In genomic region chr10:101095550-101096213, GRCh38 we compare ENCODE assay signal across 8 cellular contexts. TPM values are rescaled to one million over a fixed set of nuclear protein-coding genes. Genes with fewer than 3 reads are reported as not detected.
A peak's percentile ranks its signal among the peaks of the same experiment; 100 is the strongest.
DNase-seq lines count a peak whose midpoint lies in the region; ATAC-seq and TF ChIP-seq lines count a peak whose summit lies in the region.

No MANE protein-coding gene starts in this region.

- H3K4me3 ChIP-seq in gastroesophageal sphincter (no peak overlapping the region), trophoblast cell (ENCODE audit: low read depth, low read length) (no peak overlapping the region), upper lobe of right lung (no peak overlapping the region)

- H3K4me3 Mint-ChIP-seq in activated T-helper 2 cell treated with anti-CD3 and anti-CD28 coated beads, Interferon-gamma antibody, Interleukin-2, Interleukin-4, amounts not matched to agents 10 μg/mL and 5 μg/mL and 100 μg/mL, durations not matched to agents 14 hours and 24 hours and 36 hours (ENCODE audit: low read depth) = no peak overlapping the region

- CTCF ChIA-PET in RWPE1 (lab: Yijun Ruan, JAX) = interaction anchor here (0.5 to 13.2 kb wide), 29 partner anchors 9 to 1175 kb away, joined by 3 to 272 read pairs (median 4); partner anchors contain the start of genes KAZALD1, PDZD7, SFXN3 and TLX1

- no peak overlapping the region for H3K18ac ChIP-seq in trophoblast cell (ENCODE audit: low read length)

- TF ChIP-seq EP300 in gastroesophageal sphincter (IDR thresholded peaks at IDR 0.05) = no peak

- H3K9me3 Mint-ChIP-seq in activated T-helper 2 cell treated with anti-CD3 and anti-CD28 coated beads, Interferon-gamma antibody, Interleukin-2, Interleukin-4, amounts not matched to agents 10 μg/mL and 5 μg/mL and 100 μg/mL, durations not matched to agents 14 hours and 24 hours and 36 hours = no peaks in the 10 kb centered on the region

- no peak overlapping the region for H3K4ac ChIP-seq in trophoblast cell (ENCODE audit: low read depth, low read length)

- no peak overlapping the region for H2BK5ac ChIP-seq in trophoblast cell (ENCODE audit: low read depth, low read length, poor library complexity)

- TF ChIP-seq CTCF in RWPE1 (conservative IDR thresholded peaks at IDR 0.05; ENCODE audit: low read depth) (peak; percentile 79), gastroesophageal sphincter (IDR thresholded peaks at IDR 0.05) (peak in 3 of 4 experiments; percentile 63 to 85 (median 75)), upper lobe of right lung (IDR thresholded peaks at IDR 0.05) (peak; percentile 79)

- no peaks in the 10 kb centered on the region for H3K36me3 Mint-ChIP-seq in activated T-helper 2 cell treated with anti-CD3 and anti-CD28 coated beads, Interferon-gamma antibody, Interleukin-2, Interleukin-4, amounts not matched to agents 10 μg/mL and 5 μg/mL and 100 μg/mL, durations not matched to agents 14 hours and 24 hours and 36 hours (ENCODE audit: low read depth)

- H3K36me3 ChIP-seq in gastroesophageal sphincter (no peaks in the 10 kb centered on the region), trophoblast cell (ENCODE audit: control insufficient read depth in 1 of 2, insufficient read depth in 2 of 2, low read length in 2 of 2) (no peaks in the 10 kb centered on the region), upper lobe of right lung (no peaks in the 10 kb centered on the region)

- no peak overlapping the region for H4K8ac ChIP-seq in trophoblast cell (ENCODE audit: low read depth, low read length)

- no peak overlapping the region for H2BK120ac ChIP-seq in trophoblast cell (ENCODE audit: insufficient read depth, low read length, poor library complexity)

- no peaks in the 10 kb centered on the region for H3K79me1 ChIP-seq in trophoblast cell (ENCODE audit: low read length)

- peaks cover 100% of the 10 kb centered on the region for H3K27me3 ChIP-seq in gastroesophageal sphincter
- no peaks in the 10 kb centered on the region for H3K27me3 ChIP-seq in trophoblast cell (ENCODE audit: insufficient read depth, low read length)
- peaks cover 32% of the 10 kb centered on the region for H3K27me3 ChIP-seq in upper lobe of right lung

- H3K79me2 ChIP-seq in trophoblast cell (ENCODE audit: control insufficient read depth, insufficient read depth, low read length, poor library complexity) = no peaks in the 10 kb centered on the region

- no peak overlapping the region for H2AK5ac ChIP-seq in trophoblast cell (ENCODE audit: low read length)

- H2AFZ ChIP-seq in trophoblast cell (ENCODE audit: insufficient read depth, low read length, poor library complexity) = no peak overlapping the region

- H3K9ac ChIP-seq in trophoblast cell (ENCODE audit: low read length) = no peak overlapping the region

- H3K4me1 Mint-ChIP-seq in activated T-helper 2 cell treated with anti-CD3 and anti-CD28 coated beads, Interferon-gamma antibody, Interleukin-2, Interleukin-4, amounts not matched to agents 10 μg/mL and 5 μg/mL and 100 μg/mL, durations not matched to agents 14 hours and 24 hours and 36 hours (ENCODE audit: low read depth) = no peaks in the 10 kb centered on the region

- H3K27ac ChIP-seq in RWPE1 (no peak overlapping the region), gastroesophageal sphincter (no peak overlapping the region), trophoblast cell (ENCODE audit: low read depth, low read length) (no peak overlapping the region), upper lobe of right lung (no peak overlapping the region)

- no peak overlapping the region for H4K91ac ChIP-seq in trophoblast cell (ENCODE audit: low read depth, low read length)

- H3K4me2 ChIP-seq in trophoblast cell (ENCODE audit: low read length) = no peak overlapping the region

- DNase-seq in Ammon's horn (ENCODE audit: low spot score) (peak; percentile 46), HuH-7.5 (ENCODE audit: low spot score) (peak; percentile 70), RWPE1 (ENCODE audit: low spot score) (peak; percentile 91), trophoblast cell (peak; percentile 71 to 88), upper lobe of right lung (peak; percentile 80)
- DNase-seq in activated T-helper 2 cell treated with anti-CD3 and anti-CD28 coated beads, Interferon-gamma antibody, Interleukin-2, Interleukin-4, amounts not matched to agents 10 μg/mL and 5 μg/mL and 100 μg/mL, durations not matched to agents 14 hours and 24 hours and 36 hours (ENCODE audit: low spot score) = peak; percentile 62

- H3K9me3 ChIP-seq in gastroesophageal sphincter (peaks cover 0 to 9% (median 0%) of the 10 kb centered on the region in 3 donors), trophoblast cell (ENCODE audit: insufficient read depth, low read depth, low read length) (no peaks in the 10 kb centered on the region), upper lobe of right lung (no peaks in the 10 kb centered on the region)

- H3K27ac Mint-ChIP-seq in activated T-helper 2 cell treated with anti-CD3 and anti-CD28 coated beads, Interferon-gamma antibody, Interleukin-2, Interleukin-4, amounts not matched to agents 10 μg/mL and 5 μg/mL and 100 μg/mL, durations not matched to agents 14 hours and 24 hours and 36 hours = no peak overlapping the region

- no peak overlapping the region for H3K14ac ChIP-seq in trophoblast cell (ENCODE audit: low read length)

- no peak for TF ChIP-seq POLR2A in gastroesophageal sphincter (IDR thresholded peaks at IDR 0.05)

- H3K27me3 Mint-ChIP-seq in activated T-helper 2 cell treated with anti-CD3 and anti-CD28 coated beads, Interferon-gamma antibody, Interleukin-2, Interleukin-4, amounts not matched to agents 10 μg/mL and 5 μg/mL and 100 μg/mL, durations not matched to agents 14 hours and 24 hours and 36 hours (ENCODE audit: low read depth) = peaks cover 18% of the 10 kb centered on the region

- H3K23ac ChIP-seq in trophoblast cell (ENCODE audit: low read length) = no peak overlapping the region

- no peak overlapping the region for H4K12ac ChIP-seq in trophoblast cell (ENCODE audit: low read depth, low read length)

- H3K4me1 ChIP-seq in gastroesophageal sphincter = no peaks in the 10 kb centered on the region
- peaks cover 0 to 2% of the 10 kb centered on the region in 2 experiments for H3K4me1 ChIP-seq in trophoblast cell (ENCODE audit: control insufficient read depth in 1 of 2, insufficient read depth in 2 of 2, low read length in 2 of 2)
- no peaks in the 10 kb centered on the region for H3K4me1 ChIP-seq in upper lobe of right lung

- ATAC-seq in GM19043 (IDR thresholded peaks at IDR 0.05; ENCODE audit: low read depth, unreplicated experiment) (peak; percentile 92), gastroesophageal sphincter (peak; percentile 60), upper lobe of right lung (peak; percentile 86)

- POLR2A ChIA-PET in RWPE1 (lab: Yijun Ruan, JAX; ENCODE audit: low non-redundant PET) = interaction anchor here (1.0 kb wide), 1 partner anchor 46 kb away, joined by 6 read pairs; no protein-coding TSS in a partner anchor

- H2BK12ac ChIP-seq in trophoblast cell (ENCODE audit: low read length) = no peak overlapping the region

- 0% methylated on average over 2 of the region's 7 CpGs; no CpG with 5 or more reads in 1 of the 2 donors for WGBS in gastroesophageal sphincter (ENCODE audit: low coverage in 1 of 2), 2 donors
- no CpG with 5 or more reads among the region's 7 CpGs for WGBS in trophoblast cell (ENCODE audit: extremely low coverage, insufficient coverage, insufficient read length)

- intact Hi-C loops in activated T-helper 2 cell treated with anti-CD3 and anti-CD28 coated beads, Interferon-gamma antibody, Interleukin-2, Interleukin-4, amounts not matched to agents 10 μg/mL and 5 μg/mL and 100 μg/mL, durations not matched to agents 14 hours and 24 hours and 36 hours (cut with micrococcal nuclease) = loop anchor here (1.0 kb wide), 1 partner anchor 47 kb away; no protein-coding TSS in a partner anchor
- intact Hi-C loops in upper lobe of right lung (cut with DNase I) = loop anchor here (10.0 kb wide), 1 partner anchor 49 kb away; no protein-coding TSS in a partner anchor

RNA-seq across cellular contexts. Expression of gene KAZALD1, which starts 33.9 kb away (rescaled TPM):
- 0.55 and 0.67 TPM in 2 replicates for total RNA-seq in activated T-helper 2 cell treated with anti-CD3 and anti-CD28 coated beads, Interferon-gamma antibody, Interleukin-2, Interleukin-4, amounts not matched to agents 10 μg/mL and 5 μg/mL and 100 μg/mL, durations not matched to agents 14 hours and 24 hours and 36 hours
- total RNA-seq in gastroesophageal sphincter (10 to 100 TPM in 1 of 4 donors, 1 to 10 TPM in 2, under 1 TPM in 1; 0.45 to 12.5 (median 2.2) TPM), upper lobe of right lung (8.4 TPM)
- 1.6 and 1.7 TPM in 2 replicates for polyA plus RNA-seq in trophoblast cell (2013)

RNA-seq across cellular contexts. Expression of gene TLX1, which starts 35.4 kb away (rescaled TPM):
- not detected in 2 replicates for total RNA-seq in activated T-helper 2 cell treated with anti-CD3 and anti-CD28 coated beads, Interferon-gamma antibody, Interleukin-2, Interleukin-4, amounts not matched to agents 10 μg/mL and 5 μg/mL and 100 μg/mL, durations not matched to agents 14 hours and 24 hours and 36 hours
- not detected for total RNA-seq in gastroesophageal sphincter
- polyA plus RNA-seq in trophoblast cell (2013) = not detected in 2 replicates
- total RNA-seq in upper lobe of right lung = not detected
